1 cellular context compared by ENCODE assay signal in the genomic region with DNA sequence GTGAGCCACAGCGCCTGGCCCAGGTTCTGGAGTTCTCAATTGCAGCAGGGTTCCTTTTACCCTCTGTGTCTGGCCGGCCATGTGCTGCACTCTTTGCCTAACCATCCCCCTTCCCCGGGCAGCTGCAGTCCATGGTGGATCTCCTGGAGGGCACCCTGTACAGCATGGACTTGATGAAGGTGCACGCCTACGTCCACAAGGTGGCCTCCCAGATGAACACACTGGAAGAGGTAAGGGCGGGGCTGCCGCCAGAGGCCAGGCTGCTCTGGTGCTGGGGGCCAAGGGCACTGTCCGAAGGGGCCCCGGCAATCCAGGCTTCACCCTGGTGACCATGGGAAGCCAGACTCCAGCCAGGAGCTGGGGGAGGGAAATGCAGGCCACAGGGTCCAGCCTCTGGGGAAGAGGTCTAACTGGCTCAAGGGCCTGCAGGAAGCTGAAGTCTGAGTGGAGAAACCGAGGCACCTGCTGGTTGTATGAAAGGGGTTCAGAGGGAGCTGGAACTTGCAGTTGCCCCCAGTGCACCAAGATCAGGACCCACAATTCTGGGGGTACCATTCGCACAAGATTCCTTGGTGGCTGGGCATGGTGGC.
A peak's percentile ranks its signal among the peaks of the same experiment; 100 is the strongest.
TF ChIP-seq lines count a peak whose summit lies in the region.

No MANE protein-coding gene starts in this region.

TF ChIP-seq in HepG2, 621 proteins besides CTCF, POLR2A, EP300 and RAD21 (continued from another document and continues in another):
- TF ChIP-seq, protein P1, sequence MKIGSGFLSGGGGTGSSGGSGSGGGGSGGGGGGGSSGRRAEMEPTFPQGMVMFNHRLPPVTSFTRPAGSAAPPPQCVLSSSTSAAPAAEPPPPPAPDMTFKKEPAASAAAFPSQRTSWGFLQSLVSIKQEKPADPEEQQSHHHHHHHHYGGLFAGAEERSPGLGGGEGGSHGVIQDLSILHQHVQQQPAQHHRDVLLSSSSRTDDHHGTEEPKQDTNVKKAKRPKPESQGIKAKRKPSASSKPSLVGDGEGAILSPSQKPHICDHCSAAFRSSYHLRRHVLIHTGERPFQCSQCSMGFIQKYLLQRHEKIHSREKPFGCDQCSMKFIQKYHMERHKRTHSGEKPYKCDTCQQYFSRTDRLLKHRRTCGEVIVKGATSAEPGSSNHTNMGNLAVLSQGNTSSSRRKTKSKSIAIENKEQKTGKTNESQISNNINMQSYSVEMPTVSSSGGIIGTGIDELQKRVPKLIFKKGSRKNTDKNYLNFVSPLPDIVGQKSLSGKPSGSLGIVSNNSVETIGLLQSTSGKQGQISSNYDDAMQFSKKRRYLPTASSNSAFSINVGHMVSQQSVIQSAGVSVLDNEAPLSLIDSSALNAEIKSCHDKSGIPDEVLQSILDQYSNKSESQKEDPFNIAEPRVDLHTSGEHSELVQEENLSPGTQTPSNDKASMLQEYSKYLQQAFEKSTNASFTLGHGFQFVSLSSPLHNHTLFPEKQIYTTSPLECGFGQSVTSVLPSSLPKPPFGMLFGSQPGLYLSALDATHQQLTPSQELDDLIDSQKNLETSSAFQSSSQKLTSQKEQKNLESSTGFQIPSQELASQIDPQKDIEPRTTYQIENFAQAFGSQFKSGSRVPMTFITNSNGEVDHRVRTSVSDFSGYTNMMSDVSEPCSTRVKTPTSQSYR (CRISPR knock-in tag; IDR thresholded peaks at IDR 0.05; ENCODE audit: borderline replicate concordance): peak; percentile 69; the same call in 1 of the 2 replicates
- TF ChIP-seq, protein P2, sequence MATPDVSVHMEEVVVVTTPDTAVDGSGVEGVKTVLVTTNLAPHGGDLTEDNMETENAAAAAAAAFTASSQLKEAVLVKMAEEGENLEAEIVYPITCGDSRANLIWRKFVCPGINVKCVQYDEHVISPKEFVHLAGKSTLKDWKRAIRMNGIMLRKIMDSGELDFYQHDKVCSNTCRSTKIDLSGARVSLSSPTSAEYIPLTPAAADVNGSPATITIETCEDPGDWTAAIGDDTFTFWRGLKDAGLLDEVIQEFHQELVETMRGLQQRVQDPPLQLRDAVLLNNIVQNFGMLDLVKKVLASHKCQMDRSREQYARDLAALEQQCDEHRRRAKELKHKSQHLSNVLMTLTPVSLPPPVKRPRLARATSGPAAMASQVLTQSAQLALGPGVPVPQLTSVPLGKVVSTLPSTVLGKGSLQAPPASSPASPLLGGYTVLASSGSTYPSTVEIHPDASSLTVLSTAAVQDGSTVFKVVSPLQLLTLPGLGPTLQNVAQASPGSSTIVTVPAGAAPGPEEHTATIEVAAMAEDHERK (CRISPR knock-in tag; IDR thresholded peaks at IDR 0.05; ENCODE audit: low read depth): no peak
- TF ChIP-seq, protein P3, sequence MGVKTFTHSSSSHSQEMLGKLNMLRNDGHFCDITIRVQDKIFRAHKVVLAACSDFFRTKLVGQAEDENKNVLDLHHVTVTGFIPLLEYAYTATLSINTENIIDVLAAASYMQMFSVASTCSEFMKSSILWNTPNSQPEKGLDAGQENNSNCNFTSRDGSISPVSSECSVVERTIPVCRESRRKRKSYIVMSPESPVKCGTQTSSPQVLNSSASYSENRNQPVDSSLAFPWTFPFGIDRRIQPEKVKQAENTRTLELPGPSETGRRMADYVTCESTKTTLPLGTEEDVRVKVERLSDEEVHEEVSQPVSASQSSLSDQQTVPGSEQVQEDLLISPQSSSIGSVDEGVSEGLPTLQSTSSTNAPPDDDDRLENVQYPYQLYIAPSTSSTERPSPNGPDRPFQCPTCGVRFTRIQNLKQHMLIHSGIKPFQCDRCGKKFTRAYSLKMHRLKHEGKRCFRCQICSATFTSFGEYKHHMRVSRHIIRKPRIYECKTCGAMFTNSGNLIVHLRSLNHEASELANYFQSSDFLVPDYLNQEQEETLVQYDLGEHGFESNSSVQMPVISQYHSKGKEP (CRISPR knock-in tag; IDR thresholded peaks at IDR 0.05): no peak
- TF ChIP-seq RORA (CRISPR knock-in tag; IDR thresholded peaks at IDR 0.05): no peak
- TF ChIP-seq ZIK1 (CRISPR knock-in tag; IDR thresholded peaks at IDR 0.05; ENCODE audit: borderline replicate concordance, low read depth): 0 out of 2 replicates have a peak, but pooled peaks have one; percentile 49
- no peak for TF ChIP-seq CCDC6 (CRISPR knock-in tag; IDR thresholded peaks at IDR 0.05)
- TF ChIP-seq NFIC (IDR thresholded peaks at IDR 0.05; ENCODE audit: low read length): no peak
- TF ChIP-seq, protein P4, sequence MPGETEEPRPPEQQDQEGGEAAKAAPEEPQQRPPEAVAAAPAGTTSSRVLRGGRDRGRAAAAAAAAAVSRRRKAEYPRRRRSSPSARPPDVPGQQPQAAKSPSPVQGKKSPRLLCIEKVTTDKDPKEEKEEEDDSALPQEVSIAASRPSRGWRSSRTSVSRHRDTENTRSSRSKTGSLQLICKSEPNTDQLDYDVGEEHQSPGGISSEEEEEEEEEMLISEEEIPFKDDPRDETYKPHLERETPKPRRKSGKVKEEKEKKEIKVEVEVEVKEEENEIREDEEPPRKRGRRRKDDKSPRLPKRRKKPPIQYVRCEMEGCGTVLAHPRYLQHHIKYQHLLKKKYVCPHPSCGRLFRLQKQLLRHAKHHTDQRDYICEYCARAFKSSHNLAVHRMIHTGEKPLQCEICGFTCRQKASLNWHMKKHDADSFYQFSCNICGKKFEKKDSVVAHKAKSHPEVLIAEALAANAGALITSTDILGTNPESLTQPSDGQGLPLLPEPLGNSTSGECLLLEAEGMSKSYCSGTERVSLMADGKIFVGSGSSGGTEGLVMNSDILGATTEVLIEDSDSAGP (CRISPR knock-in tag; IDR thresholded peaks at IDR 0.05; ENCODE audit: borderline replicate concordance): peak; percentile 81
- no peak for TF ChIP-seq PCBP2 (optimal IDR thresholded peaks at IDR 0.05; ENCODE audit: low read depth, low read length, poor library complexity, severe bottlenecking)
- TF ChIP-seq ZEB1 (IDR thresholded peaks at IDR 0.05; ENCODE audit: insufficient replicate concordance, low read depth): peak; percentile 40
- TF ChIP-seq ZBTB21 (CRISPR knock-in tag; IDR thresholded peaks at IDR 0.05): no peak
- no peak for TF ChIP-seq SOX5 (CRISPR knock-in tag; IDR thresholded peaks at IDR 0.05; ENCODE audit: borderline replicate concordance)
- TF ChIP-seq ZNF841 (CRISPR knock-in tag; IDR thresholded peaks at IDR 0.05; ENCODE audit: borderline replicate concordance): no peak
- TF ChIP-seq, protein P5, sequence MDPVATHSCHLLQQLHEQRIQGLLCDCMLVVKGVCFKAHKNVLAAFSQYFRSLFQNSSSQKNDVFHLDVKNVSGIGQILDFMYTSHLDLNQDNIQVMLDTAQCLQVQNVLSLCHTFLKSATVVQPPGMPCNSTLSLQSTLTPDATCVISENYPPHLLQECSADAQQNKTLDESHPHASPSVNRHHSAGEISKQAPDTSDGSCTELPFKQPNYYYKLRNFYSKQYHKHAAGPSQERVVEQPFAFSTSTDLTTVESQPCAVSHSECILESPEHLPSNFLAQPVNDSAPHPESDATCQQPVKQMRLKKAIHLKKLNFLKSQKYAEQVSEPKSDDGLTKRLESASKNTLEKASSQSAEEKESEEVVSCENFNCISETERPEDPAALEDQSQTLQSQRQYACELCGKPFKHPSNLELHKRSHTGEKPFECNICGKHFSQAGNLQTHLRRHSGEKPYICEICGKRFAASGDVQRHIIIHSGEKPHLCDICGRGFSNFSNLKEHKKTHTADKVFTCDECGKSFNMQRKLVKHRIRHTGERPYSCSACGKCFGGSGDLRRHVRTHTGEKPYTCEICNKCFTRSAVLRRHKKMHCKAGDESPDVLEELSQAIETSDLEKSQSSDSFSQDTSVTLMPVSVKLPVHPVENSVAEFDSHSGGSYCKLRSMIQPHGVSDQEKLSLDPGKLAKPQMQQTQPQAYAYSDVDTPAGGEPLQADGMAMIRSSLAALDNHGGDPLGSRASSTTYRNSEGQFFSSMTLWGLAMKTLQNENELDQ (CRISPR knock-in tag; IDR thresholded peaks at IDR 0.05; ENCODE audit: borderline replicate concordance): no peak
- TF ChIP-seq ZFP37 (CRISPR knock-in tag; IDR thresholded peaks at IDR 0.05; ENCODE audit: borderline replicate concordance): no peak
- TF ChIP-seq, protein P6, sequence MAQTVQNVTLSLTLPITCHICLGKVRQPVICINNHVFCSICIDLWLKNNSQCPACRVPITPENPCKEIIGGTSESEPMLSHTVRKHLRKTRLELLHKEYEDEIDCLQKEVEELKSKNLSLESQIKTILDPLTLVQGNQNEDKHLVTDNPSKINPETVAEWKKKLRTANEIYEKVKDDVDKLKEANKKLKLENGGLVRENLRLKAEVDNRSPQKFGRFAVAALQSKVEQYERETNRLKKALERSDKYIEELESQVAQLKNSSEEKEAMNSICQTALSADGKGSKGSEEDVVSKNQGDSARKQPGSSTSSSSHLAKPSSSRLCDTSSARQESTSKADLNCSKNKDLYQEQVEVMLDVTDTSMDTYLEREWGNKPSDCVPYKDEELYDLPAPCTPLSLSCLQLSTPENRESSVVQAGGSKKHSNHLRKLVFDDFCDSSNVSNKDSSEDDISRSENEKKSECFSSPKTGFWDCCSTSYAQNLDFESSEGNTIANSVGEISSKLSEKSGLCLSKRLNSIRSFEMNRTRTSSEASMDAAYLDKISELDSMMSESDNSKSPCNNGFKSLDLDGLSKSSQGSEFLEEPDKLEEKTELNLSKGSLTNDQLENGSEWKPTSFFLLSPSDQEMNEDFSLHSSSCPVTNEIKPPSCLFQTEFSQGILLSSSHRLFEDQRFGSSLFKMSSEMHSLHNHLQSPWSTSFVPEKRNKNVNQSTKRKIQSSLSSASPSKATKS (CRISPR knock-in tag; IDR thresholded peaks at IDR 0.05): no peak
- TF ChIP-seq, protein P7, sequence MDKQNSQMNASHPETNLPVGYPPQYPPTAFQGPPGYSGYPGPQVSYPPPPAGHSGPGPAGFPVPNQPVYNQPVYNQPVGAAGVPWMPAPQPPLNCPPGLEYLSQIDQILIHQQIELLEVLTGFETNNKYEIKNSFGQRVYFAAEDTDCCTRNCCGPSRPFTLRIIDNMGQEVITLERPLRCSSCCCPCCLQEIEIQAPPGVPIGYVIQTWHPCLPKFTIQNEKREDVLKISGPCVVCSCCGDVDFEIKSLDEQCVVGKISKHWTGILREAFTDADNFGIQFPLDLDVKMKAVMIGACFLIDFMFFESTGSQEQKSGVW (CRISPR knock-in tag; IDR thresholded peaks at IDR 0.05; ENCODE audit: borderline replicate concordance): no peak
- no peak for TF ChIP-seq AHR (CRISPR knock-in tag; IDR thresholded peaks at IDR 0.05)
- no peak for TF ChIP-seq ZNF101 (CRISPR knock-in tag; IDR thresholded peaks at IDR 0.05; ENCODE audit: borderline replicate concordance, low read depth)
- no peak for TF ChIP-seq SUZ12 (IDR thresholded peaks at IDR 0.05; ENCODE audit: low read depth, low read length)
- TF ChIP-seq ZNF549 (CRISPR knock-in tag; IDR thresholded peaks at IDR 0.05): no peak
- TF ChIP-seq HHEX (CRISPR knock-in tag; IDR thresholded peaks at IDR 0.05): no peak
- no peak for TF ChIP-seq PLRG1 (conservative IDR thresholded peaks at IDR 0.05)
- no peak for TF ChIP-seq FOXK2 (IDR thresholded peaks at IDR 0.05)
- TF ChIP-seq NFYC (CRISPR knock-in tag; IDR thresholded peaks at IDR 0.05): no peak
- TF ChIP-seq TRIM24 (CRISPR knock-in tag; IDR thresholded peaks at IDR 0.05): no peak
- TF ChIP-seq PHB2 (IDR thresholded peaks at IDR 0.05; ENCODE audit: partially characterized antibody): no peak
- TF ChIP-seq YEATS2 (CRISPR knock-in tag; IDR thresholded peaks at IDR 0.05; ENCODE audit: borderline replicate concordance): no peak
- TF ChIP-seq MTF1 (CRISPR knock-in tag; IDR thresholded peaks at IDR 0.05): no peak
- TF ChIP-seq NCOR1 (IDR thresholded peaks at IDR 0.05; ENCODE audit: borderline replicate concordance, low read length): no peak
- no peak for TF ChIP-seq GPN1 (CRISPR knock-in tag; IDR thresholded peaks at IDR 0.05; ENCODE audit: borderline replicate concordance)
- TF ChIP-seq, protein P8, sequence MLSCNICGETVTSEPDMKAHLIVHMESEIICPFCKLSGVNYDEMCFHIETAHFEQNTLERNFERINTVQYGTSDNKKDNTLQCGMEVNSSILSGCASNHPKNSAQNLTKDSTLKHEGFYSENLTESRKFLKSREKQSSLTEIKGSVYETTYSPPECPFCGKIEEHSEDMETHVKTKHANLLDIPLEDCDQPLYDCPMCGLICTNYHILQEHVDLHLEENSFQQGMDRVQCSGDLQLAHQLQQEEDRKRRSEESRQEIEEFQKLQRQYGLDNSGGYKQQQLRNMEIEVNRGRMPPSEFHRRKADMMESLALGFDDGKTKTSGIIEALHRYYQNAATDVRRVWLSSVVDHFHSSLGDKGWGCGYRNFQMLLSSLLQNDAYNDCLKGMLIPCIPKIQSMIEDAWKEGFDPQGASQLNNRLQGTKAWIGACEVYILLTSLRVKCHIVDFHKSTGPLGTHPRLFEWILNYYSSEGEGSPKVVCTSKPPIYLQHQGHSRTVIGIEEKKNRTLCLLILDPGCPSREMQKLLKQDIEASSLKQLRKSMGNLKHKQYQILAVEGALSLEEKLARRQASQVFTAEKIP (CRISPR knock-in tag; IDR thresholded peaks at IDR 0.05; ENCODE audit: borderline replicate concordance): no peak
- no peak for TF ChIP-seq ZNF674 (CRISPR knock-in tag; IDR thresholded peaks at IDR 0.05; ENCODE audit: low read depth)
- TF ChIP-seq ATF7 (IDR thresholded peaks at IDR 0.05): no peak
- TF ChIP-seq ATF7 (CRISPR knock-in tag; IDR thresholded peaks at IDR 0.05): no peak
- TF ChIP-seq, protein P9, sequence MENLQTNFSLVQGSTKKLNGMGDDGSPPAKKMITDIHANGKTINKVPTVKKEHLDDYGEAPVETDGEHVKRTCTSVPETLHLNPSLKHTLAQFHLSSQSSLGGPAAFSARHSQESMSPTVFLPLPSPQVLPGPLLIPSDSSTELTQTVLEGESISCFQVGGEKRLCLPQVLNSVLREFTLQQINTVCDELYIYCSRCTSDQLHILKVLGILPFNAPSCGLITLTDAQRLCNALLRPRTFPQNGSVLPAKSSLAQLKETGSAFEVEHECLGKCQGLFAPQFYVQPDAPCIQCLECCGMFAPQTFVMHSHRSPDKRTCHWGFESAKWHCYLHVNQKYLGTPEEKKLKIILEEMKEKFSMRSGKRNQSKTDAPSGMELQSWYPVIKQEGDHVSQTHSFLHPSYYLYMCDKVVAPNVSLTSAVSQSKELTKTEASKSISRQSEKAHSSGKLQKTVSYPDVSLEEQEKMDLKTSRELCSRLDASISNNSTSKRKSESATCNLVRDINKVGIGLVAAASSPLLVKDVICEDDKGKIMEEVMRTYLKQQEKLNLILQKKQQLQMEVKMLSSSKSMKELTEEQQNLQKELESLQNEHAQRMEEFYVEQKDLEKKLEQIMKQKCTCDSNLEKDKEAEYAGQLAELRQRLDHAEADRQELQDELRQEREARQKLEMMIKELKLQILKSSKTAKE (CRISPR knock-in tag; IDR thresholded peaks at IDR 0.05; ENCODE audit: borderline replicate concordance): peak; percentile 25; the same call in 1 of the 2 replicates
- TF ChIP-seq ZNF501 (CRISPR knock-in tag; IDR thresholded peaks at IDR 0.05): peak; percentile 49
- TF ChIP-seq ZNF75D (CRISPR knock-in tag; IDR thresholded peaks at IDR 0.05; ENCODE audit: borderline replicate concordance): no peak
- TF ChIP-seq ZMYM4 (CRISPR knock-in tag; IDR thresholded peaks at IDR 0.05): peak; percentile 63
- no peak for TF ChIP-seq RFX5 (IDR thresholded peaks at IDR 0.05; ENCODE audit: low read depth, low read length)
- TF ChIP-seq PRMT3 (CRISPR knock-in tag; IDR thresholded peaks at IDR 0.05; ENCODE audit: borderline replicate concordance, low read depth): no peak
- TF ChIP-seq KAT7 (CRISPR knock-in tag; IDR thresholded peaks at IDR 0.05; ENCODE audit: borderline replicate concordance): no peak
- TF ChIP-seq ZBTB7A (CRISPR knock-in tag; IDR thresholded peaks at IDR 0.05): no peak
- TF ChIP-seq SNRNP70 (IDR thresholded peaks at IDR 0.05; ENCODE audit: low read depth, low read length): no peak
- TF ChIP-seq CEBPB (IDR thresholded peaks at IDR 0.05; ENCODE audit: borderline replicate concordance, low read depth, low read length): no peak
